29 cellular contexts compared by ENCODE assay signal in genomic region chrX:139020793-139021192, GRCh38.
"Had no signal": no experiment of that assay in that cellular context is flagged by ENCODE, and none has a peak within 500 bp of the region (broad histone marks: within the 10 kb centered on the region; RNA-seq: fewer than 3 reads in every experiment).

No MANE protein-coding gene starts in this region.

- H3K4me1 Mint-ChIP-seq: activated T-helper 17 cell treated with anti-CD3 and anti-CD28 coated beads, Interleukin-2, amount 50 U/mL, for 72 hours; immature natural killer cell; stimulated activated naive B cell treated with anti-CD40 and anti-IgM and Interleukin-4, amounts not matched to agents 10 μg/mL and 1 μg/mL and 100 μg/mL, for 72 hours had no signal

- H3K36me3 ChIP-seq: adrenal gland, ascending aorta, brain microvascular endothelial cell, left ventricle myocardium inferior, sigmoid colon, thoracic aorta, vagina had no signal

- H3K27ac Mint-ChIP-seq: activated naive CD8-positive, alpha-beta T cell; activated T-cell treated with anti-CD3 and anti-CD28 coated beads, Interleukin-2, amount 50 U/mL, for 24 hours; activated T-helper 17 cell treated with anti-CD3 and anti-CD28 coated beads, Interleukin-2, amount 50 U/mL, for 72 hours; immature natural killer cell; naive thymus-derived CD4-positive, alpha-beta T cell; stimulated activated naive B cell treated with anti-CD40 and anti-IgM and Interleukin-4, amounts not matched to agents 10 μg/mL and 1 μg/mL and 100 μg/mL, for 72 hours; type B pancreatic cell had no signal

- H3K4me3 ChIP-seq: adrenal gland, ascending aorta, hepatocyte, left ventricle myocardium inferior, sigmoid colon, smooth muscle cell, thoracic aorta, vagina had no signal

- H3K27ac ChIP-seq: adrenal gland, ascending aorta, brain microvascular endothelial cell, hepatocyte, left ventricle myocardium inferior, sigmoid colon, thoracic aorta, vagina had no signal

- H3K27me3 Mint-ChIP-seq: activated naive CD8-positive, alpha-beta T cell; activated T-cell treated with anti-CD3 and anti-CD28 coated beads, Interleukin-2, amount 50 U/mL, for 24 hours; activated T-helper 17 cell treated with anti-CD3 and anti-CD28 coated beads, Interleukin-2, amount 50 U/mL, for 72 hours; naive thymus-derived CD4-positive, alpha-beta T cell; stimulated activated naive B cell treated with anti-CD40 and anti-IgM and Interleukin-4, amounts not matched to agents 10 μg/mL and 1 μg/mL and 100 μg/mL, for 72 hours; type B pancreatic cell had no signal

- H3K36me3 Mint-ChIP-seq: activated naive CD8-positive, alpha-beta T cell; immature natural killer cell; naive thymus-derived CD4-positive, alpha-beta T cell; stimulated activated naive B cell treated with anti-CD40 and anti-IgM and Interleukin-4, amounts not matched to agents 10 μg/mL and 1 μg/mL and 100 μg/mL, for 72 hours; type B pancreatic cell had no signal

- H3K9me3 Mint-ChIP-seq: activated T-helper 17 cell treated with anti-CD3 and anti-CD28 coated beads, Interleukin-2, amount 50 U/mL, for 72 hours; immature natural killer cell; type B pancreatic cell had no signal

- H3K4me3 Mint-ChIP-seq: activated naive CD8-positive, alpha-beta T cell; activated T-cell treated with anti-CD3 and anti-CD28 coated beads, Interleukin-2, amount 50 U/mL, for 24 hours; activated T-helper 17 cell treated with anti-CD3 and anti-CD28 coated beads, Interleukin-2, amount 50 U/mL, for 72 hours; immature natural killer cell; naive thymus-derived CD4-positive, alpha-beta T cell; neural crest cell; stimulated activated naive B cell treated with anti-CD40 and anti-IgM and Interleukin-4, amounts not matched to agents 10 μg/mL and 1 μg/mL and 100 μg/mL, for 72 hours; type B pancreatic cell had no signal

- H3K4me1 ChIP-seq: adrenal gland, ascending aorta, left ventricle myocardium inferior, sigmoid colon, vagina had no signal

- H3K9me3 ChIP-seq: sigmoid colon, thoracic aorta, vagina had no signal

- DNase-seq: activated CD4-positive, alpha-beta T cell treated with anti-CD3 and anti-CD28 coated beads for 1 hour; activated CD4-positive, alpha-beta T cell treated with anti-CD3 and anti-CD28 coated beads, Interleukin-2, amount 50 U/mL, for 1 hour; activated CD8-positive, alpha-beta memory T cell treated with anti-CD3 and anti-CD28 coated beads, Interleukin-2, amount 50 U/mL, for 4 hours; activated naive CD4-positive, alpha-beta T cell; activated T-cell treated with anti-CD3 and anti-CD28 coated beads, Interleukin-2, amount 50 U/mL, for 24 hours; adrenal gland; brain microvascular endothelial cell; central memory CD4-positive, alpha-beta T cell; effector memory CD4-positive, alpha-beta T cell; foreskin melanocyte; immature natural killer cell; kidney glomerular epithelial cell; left ventricle myocardium inferior; naive thymus-derived CD4-positive, alpha-beta T cell; retina; sigmoid colon; stimulated activated CD4-positive, alpha-beta T cell treated with anti-CD3 and anti-CD28 coated beads, Interleukin-15, amount 100 ng/mL, for 24 hours; stimulated activated CD4-positive, alpha-beta T cell treated with anti-CD3 and anti-CD28 coated beads, Interleukin-2, amount 100 ng/mL, for 48 hours; stimulated activated CD8-positive, alpha-beta memory T cell treated with anti-CD3 and anti-CD28 coated beads, Interleukin-4, amount 100 ng/mL, for 48 hours; stimulated activated naive B cell treated with anti-CD40 and anti-IgM and Interleukin-4, amounts not matched to agents 10 μg/mL and 1 μg/mL and 100 μg/mL, for 72 hours had no signal

- H3K27me3 ChIP-seq: adrenal gland, ascending aorta, brain microvascular endothelial cell, hepatocyte, sigmoid colon, vagina had no signal
